17 cellular contexts compared by ENCODE assay signal in genomic region chr6:111597687-111598086, GRCh38. TPM values are rescaled to one million over a fixed set of nuclear protein-coding genes. Genes with fewer than 3 reads are reported as not detected.
DNase-seq lines count a peak whose midpoint lies in the region; ATAC-seq and TF ChIP-seq lines count a peak whose summit lies in the region.
"Had no signal": no experiment of that assay in that cellular context is flagged by ENCODE, and none has a peak within 500 bp of the region (broad histone marks: within the 10 kb centered on the region; RNA-seq: fewer than 3 reads in every experiment).

No MANE protein-coding gene starts in this region.

- no peaks in the 10 kb centered on the region for H3K9me3 ChIP-seq in Panc1 (ENCODE audit: control insufficient read depth, insufficient read depth, low read depth, low read length)
- no peaks in the 10 kb centered on the region for H3K9me3 ChIP-seq in esophagus muscularis mucosa
- no peaks in the 10 kb centered on the region for H3K9me3 ChIP-seq in right lobe of liver
- no peaks in the 10 kb centered on the region for H3K9me3 ChIP-seq in subcutaneous abdominal adipose tissue (ENCODE audit: control insufficient read depth in 5 of 5, low read length in 5 of 5)
- H3K9me3 ChIP-seq in left lung = no peaks in the 10 kb centered on the region
- H3K9me3 ChIP-seq: ascending aorta had no signal

- peak overlapping the region; percentile 15 for H3K27ac ChIP-seq in Panc1 (ENCODE audit: low read length)
- H3K27ac ChIP-seq in esophagus muscularis mucosa (replicated peaks in 1 of 4) = peak overlapping the region in 3 of 4 donors; percentile 93 to 99 (median 97)
- H3K27ac ChIP-seq in right lobe of liver = peak overlapping the region in 2 of 3 donors; percentile 83 to 86
- H3K27ac ChIP-seq in subcutaneous abdominal adipose tissue (ENCODE audit: low read depth, low read length) = peak overlapping the region; percentile 100
- H3K27ac ChIP-seq in left lung = peak overlapping the region in 1 of 2 donors; percentile 23
- H3K27ac ChIP-seq: neural progenitor cell had no signal

- DNase-seq in Panc1 (ENCODE audit: low read depth, low spot score) = no peak
- DNase-seq in esophagus muscularis mucosa (ENCODE audit: extremely low spot score) = no peak
- DNase-seq in right lobe of liver = peak; percentile 51 to 74 (median 71)
- DNase-seq in left lung = no peak
- DNase-seq in activated naive CD4-positive, alpha-beta T cell treated with Interleukin-2 at 50 U/mL for 16 hours = no peak
- DNase-seq: activated CD4-positive, alpha-beta T cell treated with anti-CD3 and anti-CD28 coated beads, Interleukin-2, amount 50 U/mL, for 1 hour; activated gamma-delta T cell treated with Interleukin-2 at 50 U/mL for 16 hours; COR-L47; GOT3; NCI-H1417 treated with DMSO at 0.1 percent for 48 hours; NCI-H82; RPMI8226 had no signal

- POLR2A ChIA-PET in Panc1 (lab: Charles Lee) = no interaction called here

- in situ Hi-C loops in Panc1 (cut with HindIII; ENCODE audit: low pct_unique_long_range_greater_than_20kb, low sequenced_read_pairs) = no loop called here

- CTCF ChIA-PET in Panc1 (lab: Charles Lee) = no interaction called here

- H3K36me3 ChIP-seq in Panc1 (ENCODE audit: control insufficient read depth, insufficient read depth, low read length) = no peaks in the 10 kb centered on the region
- peaks cover 0 to 9% (median 0%) of the 10 kb centered on the region in 4 donors for H3K36me3 ChIP-seq in esophagus muscularis mucosa
- no peaks in the 10 kb centered on the region for H3K36me3 ChIP-seq in right lobe of liver
- H3K36me3 ChIP-seq in subcutaneous abdominal adipose tissue (ENCODE audit: control insufficient read depth in 5 of 5, insufficient read depth in 5 of 5, low read length in 5 of 5) = peaks cover 0 to 2% (median 0%) of the 10 kb centered on the region in 5 donors
- H3K36me3 ChIP-seq in left lung = peaks cover 0 to 18% of the 10 kb centered on the region in 2 donors
- H3K36me3 ChIP-seq: ascending aorta, neural progenitor cell had no signal

- 83% methylated on average over 6 of the region's 6 CpGs for WGBS in esophagus muscularis mucosa
- 29% methylated on average over 4 of the region's 6 CpGs for WGBS in right lobe of liver (ENCODE audit: insufficient coverage, low coverage, low lambda C conversion rate, missing lambda C conversion rate)

- TF ChIP-seq POLR2A in esophagus muscularis mucosa (IDR thresholded peaks at IDR 0.05; ENCODE audit: low read depth) (no peak), right lobe of liver (IDR thresholded peaks at IDR 0.05) (no peak)

- no peaks in the 10 kb centered on the region for H3K27me3 ChIP-seq in Panc1 (ENCODE audit: control insufficient read depth, insufficient read depth, low read length)
- H3K27me3 ChIP-seq in esophagus muscularis mucosa = no peaks in the 10 kb centered on the region
- H3K27me3 ChIP-seq in right lobe of liver = no peaks in the 10 kb centered on the region
- no peaks in the 10 kb centered on the region for H3K27me3 ChIP-seq in subcutaneous abdominal adipose tissue (ENCODE audit: control insufficient read depth in 5 of 5, insufficient read depth in 4 of 5, low read length in 5 of 5)
- no peaks in the 10 kb centered on the region for H3K27me3 ChIP-seq in left lung
- H3K27me3 ChIP-seq: ascending aorta, neural progenitor cell had no signal

- ATAC-seq in Panc1 (no peak), right lobe of liver (peak; percentile 64 to 81 (median 69)), left lung (no peak), GM18909 (IDR thresholded peaks at IDR 0.05; ENCODE audit: poor library complexity, unreplicated experiment) (no peak)
- ATAC-seq: stimulated activated effector memory CD8-positive, alpha-beta T cell treated with anti-CD3 and anti-CD28 coated beads, Interleukin-12 subunit alpha, Interleukin-12 subunit beta, amount 100 ng/mL, for 72 hours had no signal

- TF ChIP-seq CTCF in Panc1 (IDR thresholded peaks at IDR 0.05) = no peak
- TF ChIP-seq CTCF in esophagus muscularis mucosa (IDR thresholded peaks at IDR 0.05) = no peak
- peak in 1 of 4 donors; percentile 14 for TF ChIP-seq CTCF in right lobe of liver (IDR thresholded peaks at IDR 0.05)
- TF ChIP-seq CTCF in left lung (IDR thresholded peaks at IDR 0.05) = no peak

- no peak for TF ChIP-seq EP300 in esophagus muscularis mucosa (IDR thresholded peaks at IDR 0.05)

- no TSS peak for BruUV-seq in Panc1 (replicated peaks; lab: Mats Ljungman, UMichigan)

- intact Hi-C loops in Panc1 (cut with micrococcal nuclease; ENCODE audit: unreplicated experiment) = no loop called here
- intact Hi-C loops in esophagus muscularis mucosa (cut with DNase I) = no loop called here
- intact Hi-C loops in right lobe of liver (cut with DNase I) = no loop called here
- intact Hi-C loops in left lung (cut with DNase I) = no loop called here

- H3K4me3 ChIP-seq in Panc1 (ENCODE audit: low read depth in 2 of 2, low read length in 2 of 2) (no peak overlapping the region), esophagus muscularis mucosa (no peak overlapping the region), right lobe of liver (no peak overlapping the region), subcutaneous abdominal adipose tissue (ENCODE audit: low read depth in 1 of 5, low read length in 5 of 5) (no peak overlapping the region), left lung (no peak overlapping the region)
- H3K4me3 ChIP-seq: ascending aorta, neural progenitor cell had no signal

- H3K9ac ChIP-seq in subcutaneous abdominal adipose tissue (ENCODE audit: low read length in 5 of 5) = peak overlapping the region in 4 of 5 donors; percentile 14 to 78 (median 42)
- H3K9ac ChIP-seq: neural progenitor cell had no signal

- peaks cover 65% of the 10 kb centered on the region for H3K4me1 ChIP-seq in Panc1 (ENCODE audit: control insufficient read depth, insufficient read depth, low read length)
- peaks cover 63 to 79% (median 69%) of the 10 kb centered on the region in 4 donors for H3K4me1 ChIP-seq in esophagus muscularis mucosa
- H3K4me1 ChIP-seq in right lobe of liver = peaks cover 0 to 36% (median 11%) of the 10 kb centered on the region in 4 donors
- H3K4me1 ChIP-seq in subcutaneous abdominal adipose tissue (ENCODE audit: control insufficient read depth in 5 of 5, insufficient read depth in 5 of 5, low read length in 5 of 5) = peaks cover 31 to 79% (median 70%) of the 10 kb centered on the region in 5 donors
- H3K4me1 ChIP-seq in left lung = peaks cover 20 to 38% of the 10 kb centered on the region in 2 donors

RNA-seq across cellular contexts. Expression of gene TRAF3IP2, which starts 8.0 kb away (rescaled TPM):
- total RNA-seq in Panc1 (2021; ENCODE audit: unreplicated experiment) (43.3 TPM), esophagus muscularis mucosa (10 to 100 TPM; 16.6 to 37.1 (median 32.4) TPM), right lobe of liver (10 to 100 TPM in 2 of 6 experiments, 1 to 10 TPM in 4; 5.0 to 21.9 (median 8.6) TPM), left lung (10 to 100 TPM; 25.6 to 26.2 TPM)
- 27.5 TPM for polyA plus RNA-seq in Panc1 (2012; ENCODE audit: insufficient read length)

Comparison
In these comparisons a context has a peak if more than half of its experiments do, and no peak if none do; other contexts are left out.
1. ATAC-seq: peak in right lobe of liver (4 of 4); none in Panc1 (single experiment), left lung (single experiment) and GM18909 (single experiment).
2. DNase-seq: peak in right lobe of liver (3 of 3); none in Panc1 (single experiment), esophagus muscularis mucosa (single experiment), left lung (0 of 2) and activated naive CD4-positive, alpha-beta T cell treated with Interleukin-2 at 50 U/mL for 16 hours (single experiment).